9 cellular contexts compared by ENCODE assay signal in the genomic region with DNA sequence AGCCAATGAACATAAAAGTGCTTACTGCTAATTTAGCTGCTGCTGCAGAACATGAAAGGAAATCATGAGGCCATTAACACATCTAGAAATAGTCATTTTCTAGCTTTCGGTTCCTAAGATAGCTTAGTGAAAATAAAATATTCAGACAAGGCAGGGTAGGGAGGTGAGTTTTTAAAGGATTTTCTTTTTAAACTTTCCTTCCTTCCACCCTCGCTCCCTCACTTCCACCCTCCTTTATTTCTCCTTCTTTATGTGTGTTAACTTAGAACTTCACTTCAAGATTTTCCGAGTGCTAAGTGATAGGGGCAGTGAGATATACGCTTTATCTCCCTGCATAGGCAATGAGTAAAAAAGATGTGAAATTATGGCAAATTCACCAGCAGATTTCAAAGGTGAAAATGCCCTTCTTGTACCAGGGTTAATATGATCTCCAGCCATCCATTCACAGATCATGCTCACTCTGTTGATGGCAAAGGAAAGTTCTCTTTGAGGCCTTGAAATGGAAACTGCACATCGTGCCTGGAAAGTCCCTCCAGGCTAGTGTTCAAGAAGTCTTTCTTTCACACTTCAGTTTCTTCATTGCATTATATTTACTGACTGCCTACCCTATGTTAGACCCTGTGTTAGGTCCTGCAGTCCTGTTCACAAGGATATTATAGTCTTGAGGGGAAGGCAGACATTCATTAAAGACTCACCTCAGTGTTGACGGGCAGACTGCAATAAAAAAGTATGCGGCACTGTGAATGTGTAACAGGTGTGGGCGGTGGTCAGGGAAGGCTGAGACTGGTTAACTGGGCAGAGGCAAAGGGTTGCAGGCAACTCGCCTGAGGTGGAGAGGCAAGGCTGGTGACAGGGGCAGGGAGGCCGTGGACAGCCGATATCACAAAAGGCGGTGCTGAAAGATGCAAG.
DNase-seq lines count a peak whose midpoint lies in the region; ATAC-seq and TF ChIP-seq lines count a peak whose summit lies in the region.
"Had no signal": no experiment of that assay in that cellular context is flagged by ENCODE, and none has a peak within 500 bp of the region (broad histone marks: within the 10 kb centered on the region; RNA-seq: fewer than 3 reads in every experiment).

No MANE protein-coding gene starts in this region.

- no peak for TF ChIP-seq CTCF in gastroesophageal sphincter (IDR thresholded peaks at IDR 0.05)

- H3K4me3 ChIP-seq in gastroesophageal sphincter: no peak overlapping the region

- H3K27ac Mint-ChIP-seq in T-helper 17 cell: peak overlapping the region; percentile 94

- H3K9me3 ChIP-seq in T-helper 17 cell (ENCODE audit: control insufficient read depth, low read length, poor library complexity, severe bottlenecking) (no peaks in the 10 kb centered on the region), gastroesophageal sphincter (no peaks in the 10 kb centered on the region)

- no peak for TF ChIP-seq POLR2A in gastroesophageal sphincter (IDR thresholded peaks at IDR 0.05)

- H3K27me3 Mint-ChIP-seq in T-helper 17 cell: no peaks in the 10 kb centered on the region

- peaks cover 0 to 15% (median 0%) of the 10 kb centered on the region in 3 donors for H3K4me1 ChIP-seq in gastroesophageal sphincter

- H3K27me3 ChIP-seq in gastroesophageal sphincter: no peaks in the 10 kb centered on the region

- DNase-seq in T-helper 17 cell: no peak
- peak; percentile 58 for DNase-seq in renal cortical epithelial cell (ENCODE audit: low read depth)
- no peak for DNase-seq in NCI-H2171 treated with DMSO at 0.1 percent for 48 hours (lab: John Stamatoyannopoulos, UW)
- no peak for DNase-seq in KG1 (lab: John Stamatoyannopoulos, UW)
- no peak for DNase-seq in ureter (ENCODE audit: low spot score)

- WGBS in gastroesophageal sphincter (ENCODE audit: low coverage in 1 of 2), 2 donors: 79 to 84% methylated on average over 8 to 12 of the region's 12 CpGs

- peak; percentile 84 for ATAC-seq in GM18867 (IDR thresholded peaks at IDR 0.05; ENCODE audit: unreplicated experiment)
- ATAC-seq in HG02588 (IDR thresholded peaks at IDR 0.05; ENCODE audit: unreplicated experiment): peak; percentile 82
- ATAC-seq in T-helper 17 cell: peak; percentile 92
- ATAC-seq in gastroesophageal sphincter: no peak

- no peak overlapping the region for H3K27ac ChIP-seq in gastroesophageal sphincter

- H3K4me1 Mint-ChIP-seq in T-helper 17 cell: peaks cover 21% of the 10 kb centered on the region
- H3K4me1 Mint-ChIP-seq: neural crest cell had no signal

- no peaks in the 10 kb centered on the region for H3K36me3 ChIP-seq in gastroesophageal sphincter

- peaks cover 2% of the 10 kb centered on the region for H3K36me3 Mint-ChIP-seq in T-helper 17 cell (ENCODE audit: low read depth)

- H3K4me3 Mint-ChIP-seq in T-helper 17 cell: peak overlapping the region; percentile 79
- H3K4me3 Mint-ChIP-seq: neural crest cell had no signal

- TF ChIP-seq EP300 in gastroesophageal sphincter (IDR thresholded peaks at IDR 0.05): no peak
